ENCODE assay signal across 8 cellular contexts in the genomic region with DNA sequence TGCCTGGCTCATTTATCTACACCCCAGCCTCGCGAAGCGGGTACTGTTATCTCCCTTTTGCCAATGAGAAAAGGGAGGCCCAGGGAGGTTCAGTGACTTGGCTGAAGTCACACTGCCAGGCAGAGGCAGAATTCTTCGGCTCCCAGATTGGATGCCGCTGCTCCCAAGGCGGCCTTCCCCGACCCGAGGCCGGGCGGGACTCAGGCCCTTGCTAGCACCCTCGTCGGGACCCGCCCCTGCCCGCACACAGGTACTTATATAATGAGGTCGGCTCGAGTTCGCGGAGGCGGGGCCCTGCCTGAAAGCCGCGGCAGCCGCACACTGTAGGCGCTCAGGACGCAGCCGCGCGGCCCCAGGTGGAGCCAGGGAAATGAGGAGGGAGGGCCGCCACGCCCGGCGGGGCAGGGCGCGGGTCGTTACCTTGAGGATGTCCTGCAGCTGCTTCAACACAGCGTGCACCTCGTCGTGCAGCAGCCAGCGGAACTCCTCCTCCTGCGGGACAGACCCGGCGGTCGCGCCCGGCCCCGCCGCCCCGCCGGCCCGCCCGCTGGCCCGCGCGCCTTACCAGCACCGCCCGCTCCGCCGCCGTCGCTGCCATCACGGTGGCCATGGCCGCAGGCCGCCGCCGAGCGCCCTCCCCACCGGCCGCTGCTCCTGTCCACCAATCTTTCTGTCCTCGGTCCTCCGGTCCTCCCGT. TPM values are rescaled to one million over a fixed set of nuclear protein-coding genes. Genes with fewer than 3 reads are reported as not detected.
DNase-seq lines count a peak whose midpoint lies in the region; ATAC-seq and TF ChIP-seq lines count a peak whose summit lies in the region.

Gene ROGDI, minus strand, starts transcription at position 672 of the 697 bp plus-strand sequence. Its CDS starts 62 bp downstream, at position 610.

- peaks cover 0 to 12% (median under 1%) of the 10 kb centered on the region in 4 donors for H3K4me1 ChIP-seq in right lobe of liver

- intact Hi-C loops in dendritic cell treated with granulocyte-macrophage colony-stimulating factor and Interleukin-4, amounts not matched to agents 40 ng/mL and 50 ng/mL, for 4 days (cut with micrococcal nuclease): loop anchor here (2.0 to 5.0 kb wide), 2 partner anchors 45 to 67 kb away; partner anchors contain the start of genes ANKS3, DNAAF8, GLYR1 and UBN1
- intact Hi-C loops in right lobe of liver (cut with DNase I): no loop called here

- no peak for TF ChIP-seq CTCF in right lobe of liver (IDR thresholded peaks at IDR 0.05)

- no peaks in the 10 kb centered on the region for H3K9me3 Mint-ChIP-seq in dendritic cell treated with granulocyte-macrophage colony-stimulating factor and Interleukin-4, amounts not matched to agents 40 ng/mL and 50 ng/mL, for 4 days

- peaks cover 63% of the 10 kb centered on the region for H3K4me1 Mint-ChIP-seq in dendritic cell treated with granulocyte-macrophage colony-stimulating factor and Interleukin-4, amounts not matched to agents 40 ng/mL and 50 ng/mL, for 4 days (ENCODE audit: low read depth)

- DNase-seq in AG20443 (ENCODE audit: low spot score): peak; percentile 55
- peak; percentile 90 for DNase-seq in NCI-H345 (lab: John Stamatoyannopoulos, UW)
- DNase-seq in activated CD4-positive, alpha-beta T cell treated with anti-CD3 and anti-CD28 coated beads, Interleukin-2, amount 50 U/mL, for 1 hour: peak; percentile 82
- peak; percentile 89 to 95 (median 95) for DNase-seq in right lobe of liver
- peak; percentile 75 for DNase-seq in stimulated activated CD4-positive, alpha-beta T cell treated with anti-CD3 and anti-CD28 coated beads, Interleukin-4, amount 100 ng/mL, for 24 hours

- H3K36me3 ChIP-seq in right lobe of liver: peaks cover 0 to 20% (median 0%) of the 10 kb centered on the region in 4 donors

- H3K27ac ChIP-seq in right lobe of liver: peak within 1 kb of the TSS; percentile 20 to 81 (median 73)

- 0% methylated on average over 1 of the region's 70 CpGs for WGBS in right lobe of liver (ENCODE audit: insufficient coverage, low coverage, low lambda C conversion rate, missing lambda C conversion rate)

- H3K9me3 ChIP-seq in right lobe of liver: no peaks in the 10 kb centered on the region

- peak; percentile 37 for TF ChIP-seq POLR2A in right lobe of liver (IDR thresholded peaks at IDR 0.05)

- ATAC-seq in GM19035 (IDR thresholded peaks at IDR 0.05; ENCODE audit: unreplicated experiment) (peak; percentile 53), HG03342 (IDR thresholded peaks at IDR 0.05; ENCODE audit: unreplicated experiment) (peak; percentile 56), right lobe of liver (peak; percentile 73 to 80 (median 78))

- peak within 1 kb of the TSS; percentile 97 for H3K27ac Mint-ChIP-seq in dendritic cell treated with granulocyte-macrophage colony-stimulating factor and Interleukin-4, amounts not matched to agents 40 ng/mL and 50 ng/mL, for 4 days

- peak within 1 kb of the TSS; percentile 96 to 99 (median 98) for H3K4me3 ChIP-seq in right lobe of liver

- no peaks in the 10 kb centered on the region for H3K27me3 ChIP-seq in right lobe of liver

- peaks cover 86% of the 10 kb centered on the region for H3K36me3 Mint-ChIP-seq in dendritic cell treated with granulocyte-macrophage colony-stimulating factor and Interleukin-4, amounts not matched to agents 40 ng/mL and 50 ng/mL, for 4 days (ENCODE audit: low read depth)

- H3K27me3 Mint-ChIP-seq in dendritic cell treated with granulocyte-macrophage colony-stimulating factor and Interleukin-4, amounts not matched to agents 40 ng/mL and 50 ng/mL, for 4 days: no peaks in the 10 kb centered on the region

- peak within 1 kb of the TSS; percentile 92 for H3K4me3 Mint-ChIP-seq in dendritic cell treated with granulocyte-macrophage colony-stimulating factor and Interleukin-4, amounts not matched to agents 40 ng/mL and 50 ng/mL, for 4 days

RNA-seq across cellular contexts. Expression of gene ROGDI, which starts in this region (rescaled TPM):
- 10 to 100 TPM in 5 of 6 experiments, 1 to 10 TPM in 1; 8.3 to 24.2 (median 14.0) TPM for total RNA-seq in right lobe of liver

Comparison
In these comparisons a context has a peak if more than half of its experiments do, and no peak if none do; other contexts are left out.
1. Peak in every context shown above with its lines: DNase-seq, ATAC-seq, H3K4me3 ChIP-seq and H3K27ac ChIP-seq.